Comparison of ENCODE assay signal across 2 cellular contexts in the genomic region with DNA sequence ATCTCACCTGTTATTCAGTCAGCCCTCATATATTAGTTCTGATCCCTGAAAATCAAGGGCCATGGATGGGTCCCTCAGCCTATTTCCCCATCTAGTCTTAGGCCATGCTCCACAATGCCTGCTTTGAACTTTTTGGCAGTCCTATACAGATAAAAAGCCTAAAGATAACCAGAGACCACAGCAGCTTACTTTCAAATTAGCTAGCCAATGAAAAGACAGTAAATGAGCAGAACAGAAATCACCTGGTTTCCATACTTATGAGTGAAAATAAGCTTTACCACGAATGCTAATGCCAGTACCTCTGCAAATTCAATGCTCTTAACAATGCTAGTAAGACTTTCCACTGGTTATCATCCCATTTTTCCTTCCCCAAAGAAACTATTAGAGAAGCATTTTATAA.
TF ChIP-seq lines count a peak whose summit lies in the region.

No MANE protein-coding gene starts in this region.

TF ChIP-seq in GM23338, 12 proteins besides CTCF, POLR2A, EP300 and RAD21 (continues in another document):
- TF ChIP-seq, protein P1, sequence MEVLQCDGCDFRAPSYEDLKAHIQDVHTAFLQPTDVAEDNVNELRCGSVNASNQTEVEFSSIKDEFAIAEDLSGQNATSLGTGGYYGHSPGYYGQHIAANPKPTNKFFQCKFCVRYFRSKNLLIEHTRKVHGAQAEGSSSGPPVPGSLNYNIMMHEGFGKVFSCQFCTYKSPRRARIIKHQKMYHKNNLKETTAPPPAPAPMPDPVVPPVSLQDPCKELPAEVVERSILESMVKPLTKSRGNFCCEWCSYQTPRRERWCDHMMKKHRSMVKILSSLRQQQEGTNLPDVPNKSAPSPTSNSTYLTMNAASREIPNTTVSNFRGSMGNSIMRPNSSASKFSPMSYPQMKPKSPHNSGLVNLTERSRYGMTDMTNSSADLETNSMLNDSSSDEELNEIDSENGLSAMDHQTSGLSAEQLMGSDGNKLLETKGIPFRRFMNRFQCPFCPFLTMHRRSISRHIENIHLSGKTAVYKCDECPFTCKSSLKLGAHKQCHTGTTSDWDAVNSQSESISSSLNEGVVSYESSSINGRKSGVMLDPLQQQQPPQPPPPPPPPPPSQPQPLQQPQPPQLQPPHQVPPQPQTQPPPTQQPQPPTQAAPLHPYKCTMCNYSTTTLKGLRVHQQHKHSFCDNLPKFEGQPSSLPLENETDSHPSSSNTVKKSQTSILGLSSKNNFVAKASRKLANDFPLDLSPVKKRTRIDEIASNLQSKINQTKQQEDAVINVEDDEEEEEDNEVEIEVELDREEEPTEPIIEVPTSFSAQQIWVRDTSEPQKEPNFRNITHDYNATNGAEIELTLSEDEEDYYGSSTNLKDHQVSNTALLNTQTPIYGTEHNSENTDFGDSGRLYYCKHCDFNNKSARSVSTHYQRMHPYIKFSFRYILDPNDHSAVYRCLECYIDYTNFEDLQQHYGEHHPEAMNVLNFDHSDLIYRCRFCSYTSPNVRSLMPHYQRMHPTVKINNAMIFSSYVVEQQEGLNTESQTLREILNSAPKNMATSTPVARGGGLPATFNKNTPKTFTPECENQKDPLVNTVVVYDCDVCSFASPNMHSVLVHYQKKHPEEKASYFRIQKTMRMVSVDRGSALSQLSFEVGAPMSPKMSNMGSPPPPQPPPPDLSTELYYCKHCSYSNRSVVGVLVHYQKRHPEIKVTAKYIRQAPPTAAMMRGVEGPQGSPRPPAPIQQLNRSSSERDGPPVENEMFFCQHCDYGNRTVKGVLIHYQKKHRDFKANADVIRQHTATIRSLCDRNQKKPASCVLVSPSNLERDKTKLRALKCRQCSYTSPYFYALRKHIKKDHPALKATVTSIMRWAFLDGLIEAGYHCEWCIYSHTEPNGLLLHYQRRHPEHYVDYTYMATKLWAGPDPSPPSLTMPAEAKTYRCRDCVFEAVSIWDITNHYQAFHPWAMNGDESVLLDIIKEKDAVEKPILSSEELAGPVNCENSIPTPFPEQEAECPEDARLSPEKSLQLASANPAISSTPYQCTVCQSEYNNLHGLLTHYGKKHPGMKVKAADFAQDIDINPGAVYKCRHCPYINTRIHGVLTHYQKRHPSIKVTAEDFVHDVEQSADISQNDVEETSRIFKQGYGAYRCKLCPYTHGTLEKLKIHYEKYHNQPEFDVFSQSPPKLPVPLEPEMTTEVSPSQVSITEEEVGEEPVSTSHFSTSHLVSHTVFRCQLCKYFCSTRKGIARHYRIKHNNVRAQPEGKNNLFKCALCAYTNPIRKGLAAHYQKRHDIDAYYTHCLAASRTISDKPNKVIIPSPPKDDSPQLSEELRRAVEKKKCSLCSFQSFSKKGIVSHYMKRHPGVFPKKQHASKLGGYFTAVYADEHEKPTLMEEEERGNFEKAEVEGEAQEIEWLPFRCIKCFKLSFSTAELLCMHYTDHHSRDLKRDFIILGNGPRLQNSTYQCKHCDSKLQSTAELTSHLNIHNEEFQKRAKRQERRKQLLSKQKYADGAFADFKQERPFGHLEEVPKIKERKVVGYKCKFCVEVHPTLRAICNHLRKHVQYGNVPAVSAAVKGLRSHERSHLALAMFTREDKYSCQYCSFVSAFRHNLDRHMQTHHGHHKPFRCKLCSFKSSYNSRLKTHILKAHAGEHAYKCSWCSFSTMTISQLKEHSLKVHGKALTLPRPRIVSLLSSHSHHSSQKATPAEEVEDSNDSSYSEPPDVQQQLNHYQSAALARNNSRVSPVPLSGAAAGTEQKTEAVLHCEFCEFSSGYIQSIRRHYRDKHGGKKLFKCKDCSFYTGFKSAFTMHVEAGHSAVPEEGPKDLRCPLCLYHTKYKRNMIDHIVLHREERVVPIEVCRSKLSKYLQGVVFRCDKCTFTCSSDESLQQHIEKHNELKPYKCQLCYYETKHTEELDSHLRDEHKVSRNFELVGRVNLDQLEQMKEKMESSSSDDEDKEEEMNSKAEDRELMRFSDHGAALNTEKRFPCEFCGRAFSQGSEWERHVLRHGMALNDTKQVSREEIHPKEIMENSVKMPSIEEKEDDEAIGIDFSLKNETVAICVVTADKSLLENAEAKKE (CRISPR knock-in tag; IDR thresholded peaks at IDR 0.05): no peak
- no peak for TF ChIP-seq EZH2 (IDR thresholded peaks at IDR 0.05; ENCODE audit: low read depth, unreplicated experiment)
- no peak for TF ChIP-seq POLR2AphosphoS5 (IDR thresholded peaks at IDR 0.05; ENCODE audit: low read depth)
- TF ChIP-seq ZNF114 (CRISPR knock-in tag; IDR thresholded peaks at IDR 0.05): no peak
- TF ChIP-seq REST (IDR thresholded peaks at IDR 0.05; ENCODE audit: unreplicated experiment): no peak
- TF ChIP-seq ZNF331 (CRISPR knock-in tag; IDR thresholded peaks at IDR 0.05; ENCODE audit: low read depth): no peak
- no peak for TF ChIP-seq NANOG (IDR thresholded peaks at IDR 0.05; ENCODE audit: borderline replicate concordance)
- no peak for TF ChIP-seq JUNB (IDR thresholded peaks at IDR 0.05; ENCODE audit: unreplicated experiment)
- TF ChIP-seq, protein P2, sequence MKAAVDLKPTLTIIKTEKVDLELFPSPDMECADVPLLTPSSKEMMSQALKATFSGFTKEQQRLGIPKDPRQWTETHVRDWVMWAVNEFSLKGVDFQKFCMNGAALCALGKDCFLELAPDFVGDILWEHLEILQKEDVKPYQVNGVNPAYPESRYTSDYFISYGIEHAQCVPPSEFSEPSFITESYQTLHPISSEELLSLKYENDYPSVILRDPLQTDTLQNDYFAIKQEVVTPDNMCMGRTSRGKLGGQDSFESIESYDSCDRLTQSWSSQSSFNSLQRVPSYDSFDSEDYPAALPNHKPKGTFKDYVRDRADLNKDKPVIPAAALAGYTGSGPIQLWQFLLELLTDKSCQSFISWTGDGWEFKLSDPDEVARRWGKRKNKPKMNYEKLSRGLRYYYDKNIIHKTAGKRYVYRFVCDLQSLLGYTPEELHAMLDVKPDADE (IDR thresholded peaks at IDR 0.05): no peak
- no peak for TF ChIP-seq STAT1 (IDR thresholded peaks at IDR 0.05; ENCODE audit: unreplicated experiment)

TF ChIP-seq in GM12878, 131 proteins besides CTCF, POLR2A, EP300 and RAD21:
- TF ChIP-seq SUPT20H (IDR thresholded peaks at IDR 0.05; ENCODE audit: borderline replicate concordance, control insufficient read depth, low read depth, low read length): no peak
- peak; percentile 17; the same call in 1 of the 2 replicates for TF ChIP-seq RUNX3 (IDR thresholded peaks at IDR 0.05; ENCODE audit: low read length)
